Comparison of ENCODE assay signal across 8 cellular contexts in the genomic region with DNA sequence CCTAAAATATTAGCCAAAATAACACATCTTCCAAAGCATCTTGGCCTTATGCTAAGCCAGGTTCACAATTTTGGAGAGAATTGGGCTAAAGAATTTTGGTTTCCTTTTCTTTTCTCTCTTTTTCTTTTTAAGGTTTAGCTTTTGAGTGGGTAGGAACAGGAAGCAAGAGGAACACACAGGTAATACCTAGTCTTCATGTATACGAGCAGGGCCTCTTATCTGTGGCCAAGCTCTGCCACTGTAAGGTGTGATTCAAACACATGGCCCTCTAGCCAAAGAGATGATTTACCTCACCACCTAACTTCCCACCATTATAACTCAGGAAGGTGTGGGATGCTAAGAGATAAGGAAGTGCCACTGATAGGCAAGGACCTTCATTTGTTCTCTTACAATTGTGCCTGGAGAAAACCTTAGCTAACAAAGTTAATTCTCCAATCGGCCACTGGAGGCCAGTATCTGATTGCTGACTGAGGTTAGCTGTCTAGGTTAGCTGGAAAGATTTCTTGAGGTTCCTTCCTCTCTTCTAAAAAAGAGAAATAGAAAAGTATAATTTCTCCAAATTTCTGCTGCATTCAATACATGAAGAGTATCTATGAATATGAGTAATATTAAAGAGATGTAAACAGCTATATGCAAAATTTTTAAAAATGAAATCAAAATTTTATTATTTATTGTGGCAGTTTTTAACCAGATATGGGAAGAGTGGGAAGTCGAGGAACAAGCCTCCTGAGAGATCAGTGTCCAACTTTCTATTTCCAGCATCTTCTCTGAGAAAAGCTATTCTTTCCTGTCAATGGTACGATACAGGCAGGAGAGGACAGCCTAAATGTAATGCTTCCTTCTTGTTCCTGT. TPM values are rescaled to one million over a fixed set of nuclear protein-coding genes. Genes with fewer than 3 reads are reported as not detected.
DNase-seq lines count a peak whose midpoint lies in the region; ATAC-seq and TF ChIP-seq lines count a peak whose summit lies in the region.

No MANE protein-coding gene starts in this region.

- 57% methylated on average over 4 of the region's 4 CpGs for WGBS in liver

- ATAC-seq in GM18519 (IDR thresholded peaks at IDR 0.05; ENCODE audit: low FRiP score, unreplicated experiment) (peak; percentile 90), HG02981 (IDR thresholded peaks at IDR 0.05; ENCODE audit: unreplicated experiment) (peak; percentile 91)

- no peaks in the 10 kb centered on the region for H3K4me1 ChIP-seq in liver (ENCODE audit: control insufficient read depth in 4 of 4, insufficient read depth in 4 of 4, low read length in 3 of 4)

- no peaks in the 10 kb centered on the region for H3K36me3 ChIP-seq in liver (ENCODE audit: control insufficient read depth in 4 of 4, insufficient read depth in 3 of 4, low read depth in 1 of 4, low read length in 3 of 4)

- H3K9me3 ChIP-seq in liver (ENCODE audit: control insufficient read depth in 4 of 4, low read length in 3 of 4) = no peaks in the 10 kb centered on the region

- H3K27ac ChIP-seq in coronary artery (no peak overlapping the region), liver (ENCODE audit: low read depth in 1 of 2, low read length in 2 of 2) (no peak overlapping the region)

- H3K9ac ChIP-seq in liver (ENCODE audit: low read depth in 1 of 2, low read length in 2 of 2) = no peak overlapping the region

- H3K27me3 ChIP-seq in liver (ENCODE audit: control insufficient read depth in 4 of 4, insufficient read depth in 4 of 4, low read length in 3 of 4) = peaks cover 0 to 9% (median 0%) of the 10 kb centered on the region in 4 donors

- DNase-seq in AG09319 (ENCODE audit: extremely low read depth, low read depth) (peak; percentile 25), NCI-H2171 (lab: John Stamatoyannopoulos, UW) (peak; percentile 0), coronary artery (ENCODE audit: low spot score) (no peak)
- DNase-seq in activated CD4-positive, CD25-positive, alpha-beta regulatory T cell treated with anti-CD3 and anti-CD28 coated beads, Interleukin-2, amount 50 U/mL, for 16 hours (ENCODE audit: low read depth, low spot score) = peak; percentile 16
- DNase-seq in stimulated activated CD8-positive, alpha-beta memory T cell treated with anti-CD3 and anti-CD28 coated beads, Interleukin-4, amount 100 ng/mL, for 24 hours (ENCODE audit: low read depth) = peak; percentile 19

- peak; percentile 85 to 88 for TF ChIP-seq RAD21 in liver (IDR thresholded peaks at IDR 0.05)

- TF ChIP-seq CTCF in AG09319 (IDR thresholded peaks at IDR 0.05; ENCODE audit: low read depth, low read length) (peak; percentile 80), coronary artery (IDR thresholded peaks at IDR 0.05) (peak; percentile 36), liver (IDR thresholded peaks at IDR 0.05; ENCODE audit: low read depth, low read length, missing input control) (peak; percentile 75)

- H3K4me3 ChIP-seq in coronary artery = no peak overlapping the region
- H3K4me3 ChIP-seq in liver (ENCODE audit: low read depth in 1 of 3, low read length in 3 of 3) = no peak overlapping the region

TF ChIP-seq in liver, 16 proteins besides CTCF, POLR2A, EP300 and RAD21:
- TF ChIP-seq, protein P1, sequence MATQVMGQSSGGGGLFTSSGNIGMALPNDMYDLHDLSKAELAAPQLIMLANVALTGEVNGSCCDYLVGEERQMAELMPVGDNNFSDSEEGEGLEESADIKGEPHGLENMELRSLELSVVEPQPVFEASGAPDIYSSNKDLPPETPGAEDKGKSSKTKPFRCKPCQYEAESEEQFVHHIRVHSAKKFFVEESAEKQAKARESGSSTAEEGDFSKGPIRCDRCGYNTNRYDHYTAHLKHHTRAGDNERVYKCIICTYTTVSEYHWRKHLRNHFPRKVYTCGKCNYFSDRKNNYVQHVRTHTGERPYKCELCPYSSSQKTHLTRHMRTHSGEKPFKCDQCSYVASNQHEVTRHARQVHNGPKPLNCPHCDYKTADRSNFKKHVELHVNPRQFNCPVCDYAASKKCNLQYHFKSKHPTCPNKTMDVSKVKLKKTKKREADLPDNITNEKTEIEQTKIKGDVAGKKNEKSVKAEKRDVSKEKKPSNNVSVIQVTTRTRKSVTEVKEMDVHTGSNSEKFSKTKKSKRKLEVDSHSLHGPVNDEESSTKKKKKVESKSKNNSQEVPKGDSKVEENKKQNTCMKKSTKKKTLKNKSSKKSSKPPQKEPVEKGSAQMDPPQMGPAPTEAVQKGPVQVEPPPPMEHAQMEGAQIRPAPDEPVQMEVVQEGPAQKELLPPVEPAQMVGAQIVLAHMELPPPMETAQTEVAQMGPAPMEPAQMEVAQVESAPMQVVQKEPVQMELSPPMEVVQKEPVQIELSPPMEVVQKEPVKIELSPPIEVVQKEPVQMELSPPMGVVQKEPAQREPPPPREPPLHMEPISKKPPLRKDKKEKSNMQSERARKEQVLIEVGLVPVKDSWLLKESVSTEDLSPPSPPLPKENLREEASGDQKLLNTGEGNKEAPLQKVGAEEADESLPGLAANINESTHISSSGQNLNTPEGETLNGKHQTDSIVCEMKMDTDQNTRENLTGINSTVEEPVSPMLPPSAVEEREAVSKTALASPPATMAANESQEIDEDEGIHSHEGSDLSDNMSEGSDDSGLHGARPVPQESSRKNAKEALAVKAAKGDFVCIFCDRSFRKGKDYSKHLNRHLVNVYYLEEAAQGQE (IDR thresholded peaks at IDR 0.05) = no peak
- no peak for TF ChIP-seq RXRA (IDR thresholded peaks at IDR 0.05)
- TF ChIP-seq SP1 (IDR thresholded peaks at IDR 0.05) = no peak
- TF ChIP-seq, protein P2, sequence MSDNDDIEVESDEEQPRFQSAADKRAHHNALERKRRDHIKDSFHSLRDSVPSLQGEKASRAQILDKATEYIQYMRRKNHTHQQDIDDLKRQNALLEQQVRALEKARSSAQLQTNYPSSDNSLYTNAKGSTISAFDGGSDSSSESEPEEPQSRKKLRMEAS (IDR thresholded peaks at IDR 0.05) = no peak
- TF ChIP-seq JUND (IDR thresholded peaks at IDR 0.05) = no peak
- TF ChIP-seq HNF4G (IDR thresholded peaks at IDR 0.05) = no peak
- TF ChIP-seq GABPA (IDR thresholded peaks at IDR 0.05 in 1 of 2, conservative IDR thresholded peaks at IDR 0.05 in 1 of 2) = no peak
- TF ChIP-seq TAF1 (conservative IDR thresholded peaks at IDR 0.05) = no peak
- TF ChIP-seq HNF4A (conservative IDR thresholded peaks at IDR 0.05) = no peak
- no peak for TF ChIP-seq ATF3 (IDR thresholded peaks at IDR 0.05)
- no peak for TF ChIP-seq EGR1 (IDR thresholded peaks at IDR 0.05; ENCODE audit: low read depth in 2 of 2)
- TF ChIP-seq FOXA1 (IDR thresholded peaks at IDR 0.05) = no peak
- TF ChIP-seq FOXA2 (IDR thresholded peaks at IDR 0.05) = no peak
- TF ChIP-seq NR2F2 (IDR thresholded peaks at IDR 0.05) = no peak
- no peak for TF ChIP-seq ZBTB33 (IDR thresholded peaks at IDR 0.05)
TF ChIP-seq in liver: peak in this region for 0.

RNA-seq across cellular contexts. Expression of gene BBS7, which starts 30.1 kb away (rescaled TPM):
- 1 to 10 TPM; 4.2 to 8.4 TPM for total RNA-seq in liver
- polyA plus RNA-seq in liver = 1 to 10 TPM; 1.8 to 1.9 TPM

RNA-seq across cellular contexts. Expression of gene TRPC3, which starts 51.5 kb away (rescaled TPM):
- under 1 TPM; 0.08 to 0.33 TPM for total RNA-seq in liver
- polyA plus RNA-seq in liver = under 1 TPM; 0.06 to 0.10 TPM
